In genomic region chr1:110675060-110675791, GRCh38 we compare ENCODE assay signal across 8 cellular contexts. TPM values are rescaled to one million over a fixed set of nuclear protein-coding genes. Genes with fewer than 3 reads are reported as not detected.
A peak's percentile ranks its signal among the peaks of the same experiment; 100 is the strongest.
DNase-seq lines count a peak whose midpoint lies in the region; ATAC-seq and TF ChIP-seq lines count a peak whose summit lies in the region.

No MANE protein-coding gene starts in this region.

- no peak overlapping the region for H2BK20ac ChIP-seq in H9 (ENCODE audit: low read depth, low read length, poor library complexity, severe bottlenecking)

- H3K56ac ChIP-seq in H9 (ENCODE audit: insufficient read length, low read depth, low read length): no peak overlapping the region

- intact Hi-C loops in activated T-helper 1 cell treated with anti-CD3 and anti-CD28 coated beads, Interleukin-12 subunit alpha, Interleukin-12 subunit beta, Interleukin-2, Interleukin-4 antibody, amounts not matched to agents 30 ng/mL and 10 ng/mL and 1 ng/mL, durations not matched to agents 14 hours and 24 hours and 36 hours (cut with micrococcal nuclease): no loop called here

- no peak overlapping the region for H2BK5ac ChIP-seq in H9 (ENCODE audit: insufficient read length, low read length)

- H3K79me1 ChIP-seq in H9 (ENCODE audit: insufficient read depth, low read depth, low read length, poor library complexity, severe bottlenecking): no peaks in the 10 kb centered on the region

- H4K20me1 ChIP-seq in H9 (ENCODE audit: control insufficient read depth, insufficient read depth, insufficient read length): no peaks in the 10 kb centered on the region

- no peak overlapping the region for H3K23ac ChIP-seq in H9 (ENCODE audit: insufficient read length, low read depth, low read length)

- no peak for ATAC-seq in GM21526 (IDR thresholded peaks at IDR 0.05; ENCODE audit: low FRiP score, unreplicated experiment)
- ATAC-seq in GM21529 (IDR thresholded peaks at IDR 0.05; ENCODE audit: unreplicated experiment): no peak

- H3T11ph ChIP-seq in H9 (ENCODE audit: low read length): no peak overlapping the region

- H3K27me3 Mint-ChIP-seq in H9 (ENCODE audit: low read depth): peaks cover 88% of the 10 kb centered on the region
- no peaks in the 10 kb centered on the region for H3K27me3 Mint-ChIP-seq in activated T-helper 1 cell treated with anti-CD3 and anti-CD28 coated beads, Interleukin-12 subunit alpha, Interleukin-12 subunit beta, Interleukin-2, Interleukin-4 antibody, amounts not matched to agents 30 ng/mL and 10 ng/mL and 1 ng/mL, durations not matched to agents 14 hours and 24 hours and 36 hours (ENCODE audit: insufficient read depth)

- no peak overlapping the region for H3K4ac ChIP-seq in H9 (ENCODE audit: low read depth, low read length)

- no peak overlapping the region for H3K18ac ChIP-seq in H9 (ENCODE audit: insufficient read length, low read depth, low read length)

- H3K4me2 ChIP-seq in H9 (ENCODE audit: insufficient read depth, insufficient read length, low read length): peak overlapping the region; percentile 70

- H3K79me2 ChIP-seq in H9 (ENCODE audit: insufficient read depth, low read length): no peaks in the 10 kb centered on the region

- H4K5ac ChIP-seq in H9 (ENCODE audit: insufficient read length, low read depth, low read length): no peak overlapping the region

- H3K9me3 ChIP-seq in H9 (ENCODE audit: control insufficient read depth, low read depth, low read length) (no peaks in the 10 kb centered on the region), skeletal muscle tissue (ENCODE audit: control insufficient read depth in 3 of 3, low read length in 3 of 3) (peaks cover 0 to 3% (median 1%) of the 10 kb centered on the region in 3 donors)

- no peak overlapping the region; a peak in 1 of 7 replicates for H3K27ac Mint-ChIP-seq in H9
- peak overlapping the region; percentile 10 for H3K27ac Mint-ChIP-seq in activated T-helper 1 cell treated with anti-CD3 and anti-CD28 coated beads, Interleukin-12 subunit alpha, Interleukin-12 subunit beta, Interleukin-2, Interleukin-4 antibody, amounts not matched to agents 30 ng/mL and 10 ng/mL and 1 ng/mL, durations not matched to agents 14 hours and 24 hours and 36 hours

- peaks cover 14% of the 10 kb centered on the region for H3K23me2 ChIP-seq in H9 (ENCODE audit: insufficient read length, low read depth, low read length, poor library complexity, severe bottlenecking)

- peak overlapping the region; percentile 47 for H3K4me3 ChIP-seq in iPS-11a (ENCODE audit: low read depth, low read length)
- H3K4me3 ChIP-seq in skeletal muscle tissue (ENCODE audit: low read length in 3 of 3): peak overlapping the region in 2 of 3 donors; percentile 56

- no peak for TF ChIP-seq CTCF in H9 (conservative IDR thresholded peaks at IDR 0.05)

- H2AFZ ChIP-seq in H9 (ENCODE audit: low read length): no peak overlapping the region

- peaks cover 4 to 6% (median 6%) of the 10 kb centered on the region in 3 experiments; a peak in 5 of 7 replicates for H3K36me3 Mint-ChIP-seq in H9 (ENCODE audit: insufficient read depth in 1 of 3, low read depth in 3 of 3)
- H3K36me3 Mint-ChIP-seq in activated T-helper 1 cell treated with anti-CD3 and anti-CD28 coated beads, Interleukin-12 subunit alpha, Interleukin-12 subunit beta, Interleukin-2, Interleukin-4 antibody, amounts not matched to agents 30 ng/mL and 10 ng/mL and 1 ng/mL, durations not matched to agents 14 hours and 24 hours and 36 hours (ENCODE audit: low read depth): peaks cover 40% of the 10 kb centered on the region

- no peak overlapping the region for H2BK120ac ChIP-seq in H9 (ENCODE audit: low read depth, low read length, poor library complexity, severe bottlenecking)

- no peak overlapping the region for H2BK12ac ChIP-seq in H9 (ENCODE audit: insufficient read length, low read depth, low read length)

- peaks cover 7 to 9% of the 10 kb centered on the region in 2 experiments for H3K9me3 Mint-ChIP-seq in H9
- peaks cover 4% of the 10 kb centered on the region for H3K9me3 Mint-ChIP-seq in activated T-helper 1 cell treated with anti-CD3 and anti-CD28 coated beads, Interleukin-12 subunit alpha, Interleukin-12 subunit beta, Interleukin-2, Interleukin-4 antibody, amounts not matched to agents 30 ng/mL and 10 ng/mL and 1 ng/mL, durations not matched to agents 14 hours and 24 hours and 36 hours

- no peaks in the 10 kb centered on the region for H3K36me3 ChIP-seq in skeletal muscle tissue (ENCODE audit: control insufficient read depth in 3 of 3, insufficient read depth in 3 of 3, low read length in 3 of 3)

- H3K9ac ChIP-seq in H9 (ENCODE audit: extremely low read depth, insufficient read length, low read length) (no peak overlapping the region), skeletal muscle tissue (ENCODE audit: low read depth in 1 of 3, low read length in 3 of 3) (no peak overlapping the region)

- DNase-seq in H9: peak; percentile 44
- no peak for DNase-seq in activated T-helper 1 cell treated with anti-CD3 and anti-CD28 coated beads, Interleukin-12 subunit alpha, Interleukin-12 subunit beta, Interleukin-2, Interleukin-4 antibody, amounts not matched to agents 30 ng/mL and 10 ng/mL and 1 ng/mL, durations not matched to agents 14 hours and 24 hours and 36 hours (ENCODE audit: low spot score)
- no peak for DNase-seq in putamen (ENCODE audit: low spot score)
- no peak for DNase-seq in NCI-H2107 (lab: John Stamatoyannopoulos, UW)

- H3K4me1 ChIP-seq in H9 (ENCODE audit: insufficient read depth, low read length): peaks cover 4% of the 10 kb centered on the region
- peaks cover 0 to 6% (median 0%) of the 10 kb centered on the region in 3 donors for H3K4me1 ChIP-seq in skeletal muscle tissue (ENCODE audit: control insufficient read depth in 3 of 3, insufficient read depth in 3 of 3, low read length in 3 of 3)

- H3K4me3 Mint-ChIP-seq in H9: peak overlapping the region; percentile 69 to 80
- H3K4me3 Mint-ChIP-seq in activated T-helper 1 cell treated with anti-CD3 and anti-CD28 coated beads, Interleukin-12 subunit alpha, Interleukin-12 subunit beta, Interleukin-2, Interleukin-4 antibody, amounts not matched to agents 30 ng/mL and 10 ng/mL and 1 ng/mL, durations not matched to agents 14 hours and 24 hours and 36 hours: peak overlapping the region; percentile 69

- H2BK15ac ChIP-seq in H9 (ENCODE audit: low read depth, low read length): no peak overlapping the region; the same call in 1 of the 2 replicates

- H3K27me3 ChIP-seq in H9 (ENCODE audit: insufficient read depth, low read length): peaks cover 30% of the 10 kb centered on the region
- peaks cover 45 to 48% (median 46%) of the 10 kb centered on the region in 3 donors for H3K27me3 ChIP-seq in skeletal muscle tissue (ENCODE audit: control insufficient read depth in 3 of 3, insufficient read depth in 3 of 3, low read length in 3 of 3)

- no peak overlapping the region for H3K27ac ChIP-seq in H9 (ENCODE audit: insufficient read length, low read depth, low read length)
- H3K27ac ChIP-seq in skeletal muscle tissue (ENCODE audit: low read depth, low read length): no peak overlapping the region

- no peak overlapping the region; the same call in 1 of the 2 replicates for H3K14ac ChIP-seq in H9 (ENCODE audit: insufficient read depth, low read length)

- peaks cover 9 to 13% of the 10 kb centered on the region in 2 experiments for H3K4me1 Mint-ChIP-seq in H9
- peaks cover 62% of the 10 kb centered on the region for H3K4me1 Mint-ChIP-seq in activated T-helper 1 cell treated with anti-CD3 and anti-CD28 coated beads, Interleukin-12 subunit alpha, Interleukin-12 subunit beta, Interleukin-2, Interleukin-4 antibody, amounts not matched to agents 30 ng/mL and 10 ng/mL and 1 ng/mL, durations not matched to agents 14 hours and 24 hours and 36 hours (ENCODE audit: low read depth)

- H4K91ac ChIP-seq in H9 (ENCODE audit: insufficient read length, low read depth, low read length): no peak overlapping the region

- no CpG with 5 or more reads among the region's 57 CpGs for WGBS in H9 (ENCODE audit: extremely low coverage, insufficient read length, low lambda C conversion rate)

- no peak overlapping the region for H2AK5ac ChIP-seq in H9 (ENCODE audit: insufficient read length, low read length)

- no peak overlapping the region for H4K8ac ChIP-seq in H9 (replicated peaks; ENCODE audit: insufficient read length, low read depth, low read length)

RNA-seq across cellular contexts. Expression of gene KCNA3, which starts 0.5 kb away (rescaled TPM):
- total RNA-seq in H9 (2021) (0.68 and 0.92 TPM in 2 replicates), skeletal muscle tissue (0.52 TPM)
- 38.1 and 42.2 TPM in 2 replicates for total RNA-seq in activated T-helper 1 cell treated with anti-CD3 and anti-CD28 coated beads, Interleukin-12 subunit alpha, Interleukin-12 subunit beta, Interleukin-2, Interleukin-4 antibody, amounts not matched to agents 30 ng/mL and 10 ng/mL and 1 ng/mL, durations not matched to agents 14 hours and 24 hours and 36 hours

Comparison
In these comparisons a context has a peak if more than half of its experiments do, and no peak if none do; other contexts are left out.
1. RNA of gene KCNA3, which starts 0.5 kb away (total RNA-seq): 38.1 to 42.2 TPM in activated T-helper 1 cell treated with anti-CD3 and anti-CD28 coated beads, Interleukin-12 subunit alpha, Interleukin-12 subunit beta, Interleukin-2, Interleukin-4 antibody, amounts not matched to agents 30 ng/mL and 10 ng/mL and 1 ng/mL, durations not matched to agents 14 hours and 24 hours and 36 hours; 0.68 to 0.92 TPM in H9 and 0.52 TPM in skeletal muscle tissue (single experiment); every median in the first group is over 10 times any median in the second.